Comparison of ENCODE assay signal across 22 cellular contexts in the genomic region with DNA sequence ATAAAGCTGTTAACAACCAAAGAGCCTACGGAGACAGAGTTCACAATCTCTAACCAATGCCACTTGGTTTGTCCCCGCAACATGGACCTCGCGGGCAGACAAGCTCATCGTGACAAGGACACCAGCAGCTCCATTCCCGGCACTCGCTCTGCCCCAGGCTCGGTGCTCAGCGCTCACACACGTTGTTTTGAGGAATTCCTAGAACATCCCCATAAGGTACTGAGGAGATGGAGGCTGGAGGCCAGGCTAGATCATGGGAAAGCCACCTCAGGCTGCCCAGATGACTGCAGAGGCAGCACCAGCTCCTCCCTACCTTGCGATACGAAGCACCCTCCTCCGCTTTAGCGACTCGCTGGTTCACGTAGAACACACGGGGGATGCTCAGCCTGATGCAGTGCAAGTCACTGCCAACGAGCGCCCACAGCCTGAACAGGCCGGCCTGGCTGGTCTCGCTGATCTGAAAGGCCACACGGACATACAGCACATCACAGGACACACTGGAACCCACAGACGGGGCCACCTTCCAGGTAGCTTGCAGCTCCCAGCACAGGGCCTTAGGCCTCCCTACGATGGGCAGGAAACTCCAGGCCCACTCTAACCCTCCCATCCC. TPM values are rescaled to one million over a fixed set of nuclear protein-coding genes. Genes with fewer than 3 reads are reported as not detected.
DNase-seq lines count a peak whose midpoint lies in the region; ATAC-seq and TF ChIP-seq lines count a peak whose summit lies in the region.
"Had no signal": no experiment of that assay in that cellular context is flagged by ENCODE, and none has a peak within 500 bp of the region (broad histone marks: within the 10 kb centered on the region; RNA-seq: fewer than 3 reads in every experiment).

No MANE protein-coding gene starts in this region.

- no peak overlapping the region for H4K91ac ChIP-seq in neuronal stem cell (ENCODE audit: low read depth, low read length, poor library complexity)

- H3K4me2 ChIP-seq in neuronal stem cell (ENCODE audit: insufficient read depth, low read length, poor library complexity, severe bottlenecking): no peak overlapping the region
- H3K4me2 ChIP-seq: BLaER1 had no signal

- H3K18ac ChIP-seq in neuronal stem cell (ENCODE audit: low read length): no peak overlapping the region

- H3K4me1 Mint-ChIP-seq in endothelial cell (ENCODE audit: unreplicated experiment): peaks cover 2% of the 10 kb centered on the region
- no peaks in the 10 kb centered on the region for H3K4me1 Mint-ChIP-seq in immature natural killer cell
- H3K4me1 Mint-ChIP-seq: CD14-positive monocyte had no signal

- H3K27me3 ChIP-seq in neuronal stem cell (ENCODE audit: control insufficient read depth in 3 of 3, insufficient read depth in 3 of 3, low read depth in 1 of 3, low read length in 3 of 3) (no peaks in the 10 kb centered on the region), upper lobe of right lung (no peaks in the 10 kb centered on the region)
- H3K27me3 ChIP-seq: BLaER1 had no signal

- peak overlapping the region; percentile 80 for H3K23ac ChIP-seq in neuronal stem cell (ENCODE audit: low read depth, low read length, poor library complexity)

- H3K36me3 ChIP-seq in neuronal stem cell (replicated peaks in 1 of 2; ENCODE audit: control insufficient read depth in 2 of 2, insufficient read depth in 2 of 2, low read length in 2 of 2) (peaks cover 49 to 96% of the 10 kb centered on the region in 2 donors), upper lobe of right lung (peaks cover 57% of the 10 kb centered on the region)

- H3K9me3 ChIP-seq in neuronal stem cell (replicated peaks in 1 of 2; ENCODE audit: control insufficient read depth in 2 of 2, insufficient read depth in 1 of 2, low read depth in 1 of 2, low read length in 2 of 2): peaks cover 0 to 2% of the 10 kb centered on the region in 2 donors
- H3K9me3 ChIP-seq in upper lobe of right lung: no peaks in the 10 kb centered on the region
- H3K9me3 ChIP-seq: BLaER1, HAP-1 had no signal

- no CpG with 5 or more reads among the region's 24 CpGs for WGBS in neuronal stem cell (ENCODE audit: extremely low coverage in 2 of 2, insufficient read length in 2 of 2, insufficient replicate concordance in 1 of 2), 2 donors

- no peaks in the 10 kb centered on the region for H3K9me3 Mint-ChIP-seq in endothelial cell (ENCODE audit: unreplicated experiment)
- H3K9me3 Mint-ChIP-seq in immature natural killer cell: no peaks in the 10 kb centered on the region
- H3K9me3 Mint-ChIP-seq: CD14-positive monocyte; CD8-positive, alpha-beta T cell had no signal

- ATAC-seq in upper lobe of right lung (peak; percentile 32), GM21447 (IDR thresholded peaks at IDR 0.05; ENCODE audit: unreplicated experiment) (no peak)
- ATAC-seq: CD8-positive, alpha-beta T cell had no signal

- no peak overlapping the region for H2AFZ ChIP-seq in neuronal stem cell (ENCODE audit: low read length)
- H2AFZ ChIP-seq: GM23248 had no signal

- no peak overlapping the region for H3K4ac ChIP-seq in neuronal stem cell (ENCODE audit: low read length)

- H2AK5ac ChIP-seq in neuronal stem cell (ENCODE audit: low read depth, low read length): no peak overlapping the region

- intact Hi-C loops in upper lobe of right lung (cut with DNase I): no loop called here

- TF ChIP-seq CTCF in endothelial cell (IDR thresholded peaks at IDR 0.05; ENCODE audit: unreplicated experiment) (no peak), upper lobe of right lung (IDR thresholded peaks at IDR 0.05) (no peak)

- H3K4me3 ChIP-seq in neuronal stem cell (ENCODE audit: low read length in 2 of 2): no peak overlapping the region
- H3K4me3 ChIP-seq in upper lobe of right lung: no peak overlapping the region
- H3K4me3 ChIP-seq: BLaER1, GM23248, HAP-1 had no signal

- peak overlapping the region; percentile 87 for H2BK5ac ChIP-seq in neuronal stem cell (ENCODE audit: low read length)

- H4K8ac ChIP-seq in neuronal stem cell (ENCODE audit: low read depth, low read length): peak overlapping the region; percentile 17

- H3K27ac ChIP-seq in neuronal stem cell (replicated peaks; ENCODE audit: low read length) (no peak overlapping the region), upper lobe of right lung (no peak overlapping the region)
- H3K27ac ChIP-seq: BLaER1, GM23248 had no signal

- no peak overlapping the region for H2BK15ac ChIP-seq in neuronal stem cell (ENCODE audit: low read length)

- H3K4me1 ChIP-seq in neuronal stem cell (ENCODE audit: control insufficient read depth in 2 of 2, insufficient read depth in 1 of 2, low read depth in 1 of 2, low read length in 2 of 2) (no peaks in the 10 kb centered on the region), upper lobe of right lung (no peaks in the 10 kb centered on the region)
- H3K4me1 ChIP-seq: BLaER1, HAP-1 had no signal

- peak overlapping the region; percentile 37 for H3K4me3 Mint-ChIP-seq in endothelial cell (ENCODE audit: unreplicated experiment)
- no peak overlapping the region for H3K4me3 Mint-ChIP-seq in immature natural killer cell
- H3K4me3 Mint-ChIP-seq: CD14-positive monocyte; CD8-positive, alpha-beta T cell had no signal

- peak overlapping the region; percentile 38 for H3K14ac ChIP-seq in neuronal stem cell (ENCODE audit: low read length)

- H3K36me3 Mint-ChIP-seq in endothelial cell (ENCODE audit: low read depth, unreplicated experiment) (peaks cover 36% of the 10 kb centered on the region), immature natural killer cell (peaks cover 6 to 33% (median 26%) of the 10 kb centered on the region in 3 donors)

- H3K9ac ChIP-seq in neuronal stem cell (ENCODE audit: low read depth, low read length, poor library complexity): peak overlapping the region; percentile 44
- H3K9ac ChIP-seq: BLaER1, GM23248 had no signal

- no peaks in the 10 kb centered on the region for H3K79me1 ChIP-seq in neuronal stem cell (ENCODE audit: low read depth, low read length)

- H3K27ac Mint-ChIP-seq in endothelial cell (ENCODE audit: unreplicated experiment): no peak overlapping the region
- H3K27ac Mint-ChIP-seq in immature natural killer cell: no peak overlapping the region
- H3K27ac Mint-ChIP-seq: CD8-positive, alpha-beta T cell had no signal

- no peak for DNase-seq in endothelial cell (ENCODE audit: low spot score)
- no peak for DNase-seq in neuronal stem cell (ENCODE audit: low spot score)
- no peak for DNase-seq in upper lobe of right lung
- DNase-seq in immature natural killer cell: no peak
- DNase-seq in inferior parietal cortex (ENCODE audit: extremely low spot score): no peak
- DNase-seq: 8988T; CD8-positive, alpha-beta T cell; COR-L47; DMS 273 treated with DMSO at 0.1 percent for 48 hours; DMS53; DND-41; EL; GM23248 had no signal

- H2BK12ac ChIP-seq in neuronal stem cell (ENCODE audit: low read length): peak overlapping the region; percentile 10

- H2BK120ac ChIP-seq in neuronal stem cell (ENCODE audit: low read depth, low read length): no peak overlapping the region

- H3K27me3 Mint-ChIP-seq in endothelial cell (ENCODE audit: unreplicated experiment) (peaks cover 2% of the 10 kb centered on the region), immature natural killer cell (ENCODE audit: low read depth in 3 of 3) (no peaks in the 10 kb centered on the region)

TF ChIP-seq in PFSK-1, 5 proteins besides CTCF, POLR2A, EP300 and RAD21 (continues in another document):
- TF ChIP-seq SIN3A (IDR thresholded peaks at IDR 0.05; ENCODE audit: borderline replicate concordance, insufficient read depth, low read length) (no peak), POLR2AphosphoS5 (IDR thresholded peaks at IDR 0.05; ENCODE audit: low read depth, low read length) (peak; percentile 41), FOXP2 (optimal IDR thresholded peaks at IDR 0.05; ENCODE audit: borderline replicate concordance, extremely low read depth, extremely low read length, insufficient read depth) (no peak), TAF1 (IDR thresholded peaks at IDR 0.05; ENCODE audit: borderline replicate concordance, insufficient read depth, low read length) (no peak)

RNA-seq across cellular contexts. Expression of gene P2RX2, which starts 30.1 kb away (rescaled TPM):
- polyA plus RNA-seq in PFSK-1 (2012; ENCODE audit: insufficient read length, low read depth): 0.79 TPM
- total RNA-seq in endothelial cell (ENCODE audit: unreplicated experiment): not detected
- 0.14 TPM for polyA plus RNA-seq in neuronal stem cell (2013, experiment 1 of 2)
- 0.11 TPM for polyA plus RNA-seq in neuronal stem cell (2013, experiment 2 of 2)
- total RNA-seq in upper lobe of right lung: 0.55 TPM
- not detected for polyA plus RNA-seq in immature natural killer cell
- total RNA-seq: A673; CD8-positive, alpha-beta T cell; GM23248; H4 had no signal
- polyA plus RNA-seq: AG04450, CD14-positive monocyte, GM23248 had no signal

RNA-seq across cellular contexts. Expression of gene LRCOL1, which starts 38.3 kb away (rescaled TPM):
- not detected for polyA plus RNA-seq in PFSK-1 (2012; ENCODE audit: insufficient read length, low read depth)
- total RNA-seq in endothelial cell (ENCODE audit: unreplicated experiment) (not detected), upper lobe of right lung (1.8 TPM)
- 0.46 TPM for polyA plus RNA-seq in neuronal stem cell (2013, experiment 1 of 2)
- polyA plus RNA-seq in neuronal stem cell (2013, experiment 2 of 2): 0.55 TPM
- not detected for polyA plus RNA-seq in immature natural killer cell
- total RNA-seq: A673; CD8-positive, alpha-beta T cell; G401; GM23248; H4 had no signal
- polyA plus RNA-seq: CD14-positive monocyte, GM23248 had no signal

RNA-seq across cellular contexts. Expression of gene POLE, which starts 38.4 kb away (rescaled TPM):
- 216 TPM for polyA plus RNA-seq in PFSK-1 (2012; ENCODE audit: insufficient read length, low read depth)
- total RNA-seq in endothelial cell (ENCODE audit: unreplicated experiment): 137 TPM
- polyA plus RNA-seq in neuronal stem cell (2013, experiment 1 of 2): 34.0 TPM
- polyA plus RNA-seq in neuronal stem cell (2013, experiment 2 of 2): 33.7 TPM
- 23.5 TPM for total RNA-seq in upper lobe of right lung
- 1 to 10 TPM; 2.2 to 8.8 (median 2.3) TPM for polyA plus RNA-seq in immature natural killer cell

RNA-seq across cellular contexts. Expression of gene PXMP2, which starts 38.7 kb away (rescaled TPM):
- 24.5 TPM for polyA plus RNA-seq in PFSK-1 (2012; ENCODE audit: insufficient read length, low read depth)
- 18.6 TPM for total RNA-seq in endothelial cell (ENCODE audit: unreplicated experiment)
- polyA plus RNA-seq in neuronal stem cell (2013, experiment 1 of 2): 19.8 TPM
- 22.6 TPM for polyA plus RNA-seq in neuronal stem cell (2013, experiment 2 of 2)
- total RNA-seq in upper lobe of right lung: 21.2 TPM
- polyA plus RNA-seq in immature natural killer cell: 10 to 100 TPM; 12.5 to 18.2 (median 17.3) TPM
